19 cellular contexts compared by ENCODE assay signal in the genomic region with DNA sequence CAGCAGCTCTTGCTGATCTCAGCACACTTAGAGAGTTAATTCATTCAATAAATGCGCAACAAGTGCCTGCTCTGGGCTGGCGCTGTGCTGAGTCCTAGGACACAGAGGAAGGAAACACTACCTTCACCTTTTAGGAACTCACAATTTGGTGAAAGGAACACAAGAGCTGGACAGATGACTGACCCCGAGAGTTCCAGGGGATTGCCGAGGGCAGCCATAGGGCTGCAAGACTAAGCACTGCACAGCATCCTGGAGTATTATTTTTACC. TPM values are rescaled to one million over a fixed set of nuclear protein-coding genes. Genes with fewer than 3 reads are reported as not detected.
DNase-seq lines count a peak whose midpoint lies in the region; ATAC-seq and TF ChIP-seq lines count a peak whose summit lies in the region.
"Had no signal": no experiment of that assay in that cellular context is flagged by ENCODE, and none has a peak within 500 bp of the region (broad histone marks: within the 10 kb centered on the region; RNA-seq: fewer than 3 reads in every experiment).

No MANE protein-coding gene starts in this region.

- H3K27ac ChIP-seq in RWPE2 (ENCODE audit: poor library complexity, severe bottlenecking) (peak overlapping the region; percentile 47), skeletal muscle tissue (ENCODE audit: low read depth, low read length) (peak overlapping the region; percentile 80)

- H3K36me3 ChIP-seq in RWPE2 (ENCODE audit: low read depth) (peaks cover 55% of the 10 kb centered on the region), skeletal muscle tissue (ENCODE audit: control insufficient read depth in 3 of 3, insufficient read depth in 3 of 3, low read length in 3 of 3) (peaks cover 16 to 33% (median 17%) of the 10 kb centered on the region in 3 donors)

- H3K36me3 Mint-ChIP-seq in activated CD4-positive, alpha-beta T cell treated with anti-CD3 and anti-CD28 coated beads, Interleukin-2, amount 10 ng/mL, durations not matched to agents 24 days and 14 days (ENCODE audit: low read depth) = peaks cover 17% of the 10 kb centered on the region
- H3K36me3 Mint-ChIP-seq in glutamatergic neuron (ENCODE audit: unreplicated experiment) = peaks cover 6% of the 10 kb centered on the region

- no peaks in the 10 kb centered on the region for H3K9me3 ChIP-seq in RWPE2 (ENCODE audit: severe bottlenecking)
- H3K9me3 ChIP-seq in skeletal muscle tissue (ENCODE audit: control insufficient read depth in 3 of 3, low read length in 3 of 3) = no peaks in the 10 kb centered on the region
- H3K9me3 ChIP-seq: BE2C, heart left ventricle had no signal

- H3K4me1 Mint-ChIP-seq in activated CD4-positive, alpha-beta T cell treated with anti-CD3 and anti-CD28 coated beads, Interleukin-2, amount 10 ng/mL, durations not matched to agents 24 days and 14 days = peaks cover 37% of the 10 kb centered on the region
- peaks cover 34% of the 10 kb centered on the region for H3K4me1 Mint-ChIP-seq in glutamatergic neuron (ENCODE audit: low read depth, unreplicated experiment)

- H3K27me3 Mint-ChIP-seq in activated CD4-positive, alpha-beta T cell treated with anti-CD3 and anti-CD28 coated beads, Interleukin-2, amount 10 ng/mL, durations not matched to agents 24 days and 14 days = peaks cover 9% of the 10 kb centered on the region
- peaks cover 8% of the 10 kb centered on the region for H3K27me3 Mint-ChIP-seq in glutamatergic neuron (ENCODE audit: unreplicated experiment)

- no peak for ATAC-seq in RWPE2 (ENCODE audit: low read depth)
- ATAC-seq: activated CD8-positive, alpha-beta memory T cell treated with anti-CD3 and anti-CD28 coated beads, Interleukin-2, amount 10 ng/mL, durations not matched to agents 7 days and 5 days; heart left ventricle had no signal

- intact Hi-C loops in activated CD4-positive, alpha-beta T cell treated with anti-CD3 and anti-CD28 coated beads, Interleukin-2, amount 10 ng/mL, durations not matched to agents 24 days and 14 days (cut with micrococcal nuclease) = loop anchor here (5.0 kb wide), 1 partner anchor 43 kb away; a partner anchor contains a TSS

- H3K4me3 ChIP-seq in RWPE2 (ENCODE audit: severe bottlenecking) = no peak overlapping the region
- H3K4me3 ChIP-seq in skeletal muscle tissue (ENCODE audit: low read length in 3 of 3) = peak overlapping the region in 1 of 3 donors; percentile 45
- H3K4me3 ChIP-seq: heart left ventricle had no signal

- no peak overlapping the region for H3K27ac Mint-ChIP-seq in activated CD4-positive, alpha-beta T cell treated with anti-CD3 and anti-CD28 coated beads, Interleukin-2, amount 10 ng/mL, durations not matched to agents 24 days and 14 days
- peak overlapping the region; percentile 97 for H3K27ac Mint-ChIP-seq in glutamatergic neuron (ENCODE audit: unreplicated experiment)
- H3K27ac Mint-ChIP-seq: activated CD8-positive, alpha-beta memory T cell treated with anti-CD3 and anti-CD28 coated beads, Interleukin-2, amount 10 ng/mL, durations not matched to agents 7 days and 5 days had no signal

- peak overlapping the region in 2 of 3 donors; percentile 54 to 68 for H3K9ac ChIP-seq in skeletal muscle tissue (ENCODE audit: low read depth in 1 of 3, low read length in 3 of 3)

- peak overlapping the region; percentile 19 for H3K4me3 Mint-ChIP-seq in activated CD4-positive, alpha-beta T cell treated with anti-CD3 and anti-CD28 coated beads, Interleukin-2, amount 10 ng/mL, durations not matched to agents 24 days and 14 days
- H3K4me3 Mint-ChIP-seq in glutamatergic neuron (ENCODE audit: unreplicated experiment) = peak overlapping the region; percentile 82
- H3K4me3 Mint-ChIP-seq: activated CD8-positive, alpha-beta memory T cell treated with anti-CD3 and anti-CD28 coated beads, Interleukin-2, amount 10 ng/mL, durations not matched to agents 7 days and 5 days had no signal

- TF ChIP-seq CTCF in RWPE2 (IDR thresholded peaks at IDR 0.05; ENCODE audit: poor library complexity, severe bottlenecking) (no peak), glutamatergic neuron (IDR thresholded peaks at IDR 0.05; ENCODE audit: partially characterized antibody, unreplicated experiment) (no peak)

- H3K4me1 ChIP-seq in RWPE2 (ENCODE audit: insufficient read depth, poor library complexity, severe bottlenecking) = peaks cover 13% of the 10 kb centered on the region
- H3K4me1 ChIP-seq in skeletal muscle tissue (ENCODE audit: control insufficient read depth in 3 of 3, insufficient read depth in 3 of 3, low read length in 3 of 3) = peaks cover 31 to 37% (median 36%) of the 10 kb centered on the region in 3 donors
- H3K4me1 ChIP-seq: BE2C had no signal

- in situ Hi-C loops in G401 (cut with HindIII; ENCODE audit: low sequenced_read_pairs) = no loop called here

- no peak for DNase-seq in activated CD4-positive, alpha-beta T cell treated with anti-CD3 and anti-CD28 coated beads, Interleukin-2, amount 10 ng/mL, durations not matched to agents 24 days and 14 days
- no peak for DNase-seq in activated CD4-positive, alpha-beta T cell treated with anti-CD3 and anti-CD28 coated beads, Interleukin-2, amount 50 U/mL, for 48 hours
- DNase-seq in RWPE2 (ENCODE audit: low spot score) (no peak), glutamatergic neuron (no peak), G401 (ENCODE audit: low spot score) (no peak), DMS 273 treated with DMSO at 0.1 percent for 48 hours (lab: John Stamatoyannopoulos, UW) (no peak), NK-92 (lab: John Stamatoyannopoulos, UW; ENCODE audit: unreplicated experiment) (no peak)
- DNase-seq: activated CD8-positive, alpha-beta memory T cell treated with anti-CD3 and anti-CD28 coated beads, Interleukin-2, amount 10 ng/mL, durations not matched to agents 7 days and 5 days; anterior cingulate cortex; BE2C; effector memory CD4-positive, alpha-beta T cell; GF-D8; HCEC 1CT; heart left ventricle; NCI-H1694 treated with DMSO at 0.1 percent for 48 hours; NCI-H226 had no signal

- H3K27me3 ChIP-seq in RWPE2 (ENCODE audit: insufficient read depth, poor library complexity, severe bottlenecking) (no peaks in the 10 kb centered on the region), skeletal muscle tissue (ENCODE audit: control insufficient read depth in 3 of 3, insufficient read depth in 3 of 3, low read length in 3 of 3) (no peaks in the 10 kb centered on the region)
- H3K27me3 ChIP-seq: BE2C, heart left ventricle had no signal

- H3K9me3 Mint-ChIP-seq in activated CD4-positive, alpha-beta T cell treated with anti-CD3 and anti-CD28 coated beads, Interleukin-2, amount 10 ng/mL, durations not matched to agents 24 days and 14 days = no peaks in the 10 kb centered on the region
- H3K9me3 Mint-ChIP-seq in glutamatergic neuron (ENCODE audit: unreplicated experiment) = peaks cover 4% of the 10 kb centered on the region

RNA-seq across cellular contexts. Expression of a gene that starts 2.6 kb away (rescaled TPM):
- 19.6 and 22.1 TPM in 2 replicates for total RNA-seq in activated CD4-positive, alpha-beta T cell treated with anti-CD3 and anti-CD28 coated beads, Interleukin-2, amount 10 ng/mL, durations not matched to agents 24 days and 14 days
- total RNA-seq in glutamatergic neuron (ENCODE audit: unreplicated experiment) (33.4 TPM), skeletal muscle tissue (21.9 TPM)
- 21.0 and 22.2 TPM in 2 replicates for total RNA-seq in G401 (2014; rRNA removed; shearing (Covaris generic))

RNA-seq across cellular contexts. Expression of a gene that starts 13.4 kb away (rescaled TPM):
- total RNA-seq in activated CD4-positive, alpha-beta T cell treated with anti-CD3 and anti-CD28 coated beads, Interleukin-2, amount 10 ng/mL, durations not matched to agents 24 days and 14 days = 1,702 and 1,710 TPM in 2 replicates
- total RNA-seq in glutamatergic neuron (ENCODE audit: unreplicated experiment) (690 TPM), skeletal muscle tissue (3,222 TPM)
- total RNA-seq in G401 (2014; rRNA removed; shearing (Covaris generic)) = 3,184 and 4,000 TPM in 2 replicates

RNA-seq across cellular contexts. Expression of a gene that starts 42.1 kb away (rescaled TPM):
- total RNA-seq in activated CD4-positive, alpha-beta T cell treated with anti-CD3 and anti-CD28 coated beads, Interleukin-2, amount 10 ng/mL, durations not matched to agents 24 days and 14 days = 1.7 and 2.2 TPM in 2 replicates
- 50.0 TPM for total RNA-seq in glutamatergic neuron (ENCODE audit: unreplicated experiment)
- 6.8 TPM for total RNA-seq in skeletal muscle tissue
- total RNA-seq in G401 (2014; rRNA removed; shearing (Covaris generic)) = 15.6 and 19.4 TPM in 2 replicates

RNA-seq across cellular contexts. Expression of a gene that starts 57.9 kb away (rescaled TPM):
- not detected in 2 replicates for total RNA-seq in activated CD4-positive, alpha-beta T cell treated with anti-CD3 and anti-CD28 coated beads, Interleukin-2, amount 10 ng/mL, durations not matched to agents 24 days and 14 days
- total RNA-seq in glutamatergic neuron (ENCODE audit: unreplicated experiment) (not detected), skeletal muscle tissue (0.52 TPM)
- total RNA-seq in G401 (2014; rRNA removed; shearing (Covaris generic)) = not detected in 2 replicates
- total RNA-seq: A172; activated CD8-positive, alpha-beta memory T cell treated with anti-CD3 and anti-CD28 coated beads, Interleukin-2, amount 10 ng/mL, durations not matched to agents 7 days and 5 days; heart left ventricle; osteoblast had no signal
